25 cellular contexts compared by ENCODE assay signal in genomic region chr1:1022322-1023090, GRCh38. TPM values are rescaled to one million over a fixed set of nuclear protein-coding genes. Genes with fewer than 3 reads are reported as not detected.
DNase-seq lines count a peak whose midpoint lies in the region; ATAC-seq, FAIRE-seq and TF ChIP-seq lines count a peak whose summit lies in the region.
"Had no signal": no experiment of that assay in that cellular context is flagged by ENCODE, and none has a peak within 500 bp of the region (broad histone marks: within the 10 kb centered on the region; RNA-seq: fewer than 3 reads in every experiment).

No MANE protein-coding gene starts in this region.

- DNase-seq in HCT116 (ENCODE audit: low read depth, low spot score): no peak
- no peak for DNase-seq in K562 (ENCODE audit: extremely low read depth in 1 of 4, low spot score in 3 of 4)
- no peak for DNase-seq in mesendoderm
- DNase-seq in ascending aorta (ENCODE audit: low spot score in 2 of 2): no peak
- no peak for DNase-seq in cardiac septum (ENCODE audit: low spot score)
- DNase-seq in Karpas-422: no peak
- no peak for DNase-seq in Ammon's horn (ENCODE audit: low spot score)
- DNase-seq: activated CD4-positive, alpha-beta T cell treated with anti-CD3 and anti-CD28 coated beads for 1 hour; activated CD8-positive, alpha-beta memory T cell treated with anti-CD3 and anti-CD28 coated beads, Interleukin-2, amount 50 U/mL, for 4 hours; activated naive CD4-positive, alpha-beta T cell treated with anti-CD3 and anti-CD28 coated beads, Interleukin-2, amount 50 U/mL, for 16 hours; AML-193; foreskin melanocyte; Kasumi-1; NCI-H146; NCI-H510A treated with DMSO at 0.1 percent for 48 hours; nucleus accumbens; small intestine had no signal

- H4K20me1 ChIP-seq in BLaER1 (peaks cover 48% of the 10 kb centered on the region), HCT116 (ENCODE audit: insufficient read depth) (no peaks in the 10 kb centered on the region), K562 (replicated peaks; ENCODE audit: control insufficient read depth, insufficient read depth, low read length) (peaks cover 22% of the 10 kb centered on the region), Karpas-422 (ENCODE audit: insufficient read depth, low read depth, low read length) (peaks cover 20% of the 10 kb centered on the region; the same call in 1 of the 2 replicates)

- RAD21 ChIA-PET in HCT116 (lab: Charles Lee; ENCODE audit: low non-redundant PET in 1 of 2, low total read pairs in 2 of 2, uncharacterized antibody in 2 of 2, unreplicated experiment in 2 of 2): no interaction called here

- peaks cover 4% of the 10 kb centered on the region for H3K79me1 ChIP-seq in mesendoderm (ENCODE audit: low read length)

- peaks cover 12% of the 10 kb centered on the region for H3K9me1 ChIP-seq in K562 (ENCODE audit: control insufficient read depth, insufficient read depth, low read length)

- H3K4me2 ChIP-seq in BLaER1: peak overlapping the region; percentile 99
- peak overlapping the region; percentile 98 for H3K4me2 ChIP-seq in HCT116 (ENCODE audit: low read length)
- no peak overlapping the region for H3K4me2 ChIP-seq in K562 (ENCODE audit: insufficient read depth, low read length)
- no peak overlapping the region for H3K4me2 ChIP-seq in mesendoderm (ENCODE audit: low read length)
- H3K4me2 ChIP-seq in Karpas-422 (ENCODE audit: low read depth, low read length, poor library complexity, severe bottlenecking): no peak overlapping the region

- TF ChIP-seq POLR2A in HCT116 (IDR thresholded peaks at IDR 0.05; ENCODE audit: borderline replicate concordance, extremely low read depth, insufficient read depth, insufficient read length) (no peak), K562 (conservative IDR thresholded peaks at IDR 0.05) (no peak)

- intact Hi-C loops in HCT116 (cut with micrococcal nuclease): no loop called here
- intact Hi-C loops in K562 (cut with micrococcal nuclease): loop anchor here (5.0 kb wide), 1 partner anchor 40 kb away; no protein-coding TSS in a partner anchor
- intact Hi-C loops in ascending aorta (cut with DNase I): no loop called here
- intact Hi-C loops in cardiac septum (cut with DNase I): loop anchor here (5.0 kb wide), 1 partner anchor 95 kb away; the partner anchor contains the start of gene C1orf159

- in situ Hi-C loops in K562 (cut with MboI): no loop called here

- H3K4me3 ChIP-seq in BLaER1: peak overlapping the region; percentile 77
- H3K4me3 ChIP-seq in HCT116 (replicated peaks in 1 of 2; ENCODE audit: low read depth in 1 of 2, low read length in 2 of 2): no peak overlapping the region
- no peak overlapping the region for H3K4me3 ChIP-seq in K562
- H3K4me3 ChIP-seq in mesendoderm (ENCODE audit: low read length): no peak overlapping the region
- no peak overlapping the region for H3K4me3 ChIP-seq in ascending aorta
- no peak overlapping the region for H3K4me3 ChIP-seq in Karpas-422 (ENCODE audit: low read length)
- H3K4me3 ChIP-seq: cardiac muscle cell, HAP-1 had no signal

- peak overlapping the region; percentile 58; the same call in 1 of the 2 replicates for H3K27ac ChIP-seq in BLaER1
- H3K27ac ChIP-seq in HCT116 (ENCODE audit: low read depth, low read length): peak overlapping the region; percentile 87; the same call in 1 of the 2 replicates
- H3K27ac ChIP-seq in K562 (ENCODE audit: extremely low read depth, low read depth, low read length): no peak overlapping the region
- no peak overlapping the region for H3K27ac ChIP-seq in mesendoderm (ENCODE audit: low read depth, low read length)
- no peak overlapping the region for H3K27ac ChIP-seq in ascending aorta
- no peak overlapping the region for H3K27ac ChIP-seq in Karpas-422 (ENCODE audit: low read length)
- H3K27ac ChIP-seq: cardiac muscle cell had no signal

- H3K56ac ChIP-seq in mesendoderm (ENCODE audit: low read length): peak overlapping the region; percentile 25

- H3K9me2 ChIP-seq in HCT116 (ENCODE audit: insufficient read depth) (no peaks in the 10 kb centered on the region), Karpas-422 (replicated peaks; ENCODE audit: insufficient read depth, low read length) (no peaks in the 10 kb centered on the region)

- no peak overlapping the region for H2AK5ac ChIP-seq in mesendoderm (ENCODE audit: low read length)

- H3K4ac ChIP-seq in mesendoderm (ENCODE audit: low read depth, low read length): no peak overlapping the region

- no peak overlapping the region for H3K23ac ChIP-seq in mesendoderm (ENCODE audit: low read length)

- H3K4me1 ChIP-seq in BLaER1: peaks cover 72% of the 10 kb centered on the region
- peaks cover 38 to 59% of the 10 kb centered on the region in 2 experiments for H3K4me1 ChIP-seq in HCT116 (ENCODE audit: control insufficient read depth in 1 of 2, insufficient read depth in 2 of 2, low read length in 2 of 2)
- peaks cover 29 to 87% of the 10 kb centered on the region in 2 experiments for H3K4me1 ChIP-seq in K562 (replicated peaks in 1 of 2; ENCODE audit: control insufficient read depth in 2 of 2, insufficient read depth in 2 of 2, low read length in 2 of 2)
- peaks cover 8% of the 10 kb centered on the region for H3K4me1 ChIP-seq in mesendoderm (ENCODE audit: control insufficient read depth, low read depth, low read length)
- peaks cover 9 to 10% of the 10 kb centered on the region in 2 donors for H3K4me1 ChIP-seq in ascending aorta
- peaks cover 11% of the 10 kb centered on the region for H3K4me1 ChIP-seq in Karpas-422 (ENCODE audit: low read length)

- H3K9ac ChIP-seq in BLaER1 (peak overlapping the region; percentile 55; the same call in 1 of the 2 replicates), HCT116 (ENCODE audit: low read length) (no peak overlapping the region), K562 (ENCODE audit: insufficient read depth in 1 of 2, low read depth in 2 of 2, low read length in 2 of 2) (peak overlapping the region in 1 of 2 experiments; percentile 88; a peak in 2 of 4 replicates), mesendoderm (ENCODE audit: low read length) (no peak overlapping the region), Karpas-422 (ENCODE audit: low read length) (no peak overlapping the region)

- H2AFZ ChIP-seq in HCT116 (ENCODE audit: low read depth, low read length, poor library complexity, severe bottlenecking) (no peak overlapping the region), K562 (ENCODE audit: low read depth, low read length) (no peak overlapping the region), Karpas-422 (ENCODE audit: low read length) (no peak overlapping the region)

- no peak overlapping the region for H4K8ac ChIP-seq in mesendoderm (ENCODE audit: low read depth, low read length)

- H4K5ac ChIP-seq in mesendoderm (ENCODE audit: low read length): no peak overlapping the region

- peaks cover 5% of the 10 kb centered on the region; the same call in 1 of the 2 replicates for H3K36me3 ChIP-seq in BLaER1
- peaks cover 0 to 19% of the 10 kb centered on the region in 2 experiments; a peak in 2 of 4 replicates for H3K36me3 ChIP-seq in HCT116 (ENCODE audit: control insufficient read depth in 1 of 2, insufficient read depth in 2 of 2, low read length in 2 of 2)
- peaks cover 54% of the 10 kb centered on the region; the same call in 2 of the 3 replicates for H3K36me3 ChIP-seq in K562 (ENCODE audit: control insufficient read depth, insufficient read depth, low read length)
- H3K36me3 ChIP-seq in mesendoderm (ENCODE audit: control insufficient read depth, insufficient read depth, low read length): no peaks in the 10 kb centered on the region
- no peaks in the 10 kb centered on the region for H3K36me3 ChIP-seq in ascending aorta
- no peaks in the 10 kb centered on the region for H3K36me3 ChIP-seq in Karpas-422 (ENCODE audit: insufficient read depth, low read length)
- H3K36me3 ChIP-seq: cardiac muscle cell, upper lobe of left lung had no signal

- CTCF ChIA-PET in HCT116 (lab: Charles Lee): no interaction called here
- CTCF ChIA-PET in K562 (lab: Yijun Ruan, JAX; ENCODE audit: low intra/inter-chr PET ratio): no interaction called here

- no peak overlapping the region for H2BK120ac ChIP-seq in mesendoderm (ENCODE audit: low read depth, low read length)

- H3K9me3 ChIP-seq in BLaER1 (no peaks in the 10 kb centered on the region), HCT116 (ENCODE audit: control insufficient read depth in 1 of 2, insufficient read depth in 1 of 2, low read depth in 1 of 2, low read length in 2 of 2) (no peaks in the 10 kb centered on the region), K562 (replicated peaks; ENCODE audit: control insufficient read depth, insufficient read depth, low read depth, low read length) (no peaks in the 10 kb centered on the region), ascending aorta (no peaks in the 10 kb centered on the region), Karpas-422 (ENCODE audit: low read length) (no peaks in the 10 kb centered on the region)
- H3K9me3 ChIP-seq: HAP-1, upper lobe of left lung had no signal

- BruUV-seq in HCT116 (replicated peaks; lab: Mats Ljungman, UMichigan): no TSS peak
- BruUV-seq in K562 (replicated peaks; lab: Mats Ljungman, UMichigan): no TSS peak

- H2BK15ac ChIP-seq in mesendoderm (replicated peaks; ENCODE audit: low read depth): no peak overlapping the region

- TF ChIP-seq EP300 in K562 (IDR thresholded peaks at IDR 0.05; ENCODE audit: low read length): no peak

- FAIRE-seq in K562 (lab: Jason Lieb, UNC): no peak
- FAIRE-seq: small intestine had no signal

- TF ChIP-seq CTCF in HCT116 (IDR thresholded peaks at IDR 0.05 in 2 of 3, conservative IDR thresholded peaks at IDR 0.05 in 1 of 3; ENCODE audit: borderline replicate concordance in 1 of 3, insufficient read depth in 1 of 3, low read depth in 2 of 3, low read length in 2 of 3): no peak
- no peak for TF ChIP-seq CTCF in K562 (IDR thresholded peaks at IDR 0.05 in 2 of 3, conservative IDR thresholded peaks at IDR 0.05 in 1 of 3; ENCODE audit: insufficient read depth in 2 of 3, low read depth in 1 of 3, low read length in 3 of 3)
- TF ChIP-seq CTCF in ascending aorta (IDR thresholded peaks at IDR 0.05): no peak

- no peak for TF ChIP-seq RAD21 in HCT116 (IDR thresholded peaks at IDR 0.05; ENCODE audit: low read depth)
- TF ChIP-seq RAD21 in K562 (CRISPR knock-in tag; conservative IDR thresholded peaks at IDR 0.05 in 1 of 2, IDR thresholded peaks at IDR 0.05 in 1 of 2): no peak

- no peak overlapping the region for H3K18ac ChIP-seq in mesendoderm (ENCODE audit: low read length)

- POLR2A ChIA-PET in HCT116 (lab: Charles Lee): interaction anchor here (0.6 to 1.6 kb wide), 2 partner anchors 15 to 65 kb away, joined by 3 read pairs; no protein-coding TSS in a partner anchor
- POLR2A ChIA-PET in K562 (lab: Yijun Ruan, JAX): interaction anchor here (0.5 to 1.1 kb wide), 4 partner anchors 9 to 329 kb away, joined by 3 to 6 read pairs (median 4); partner anchors contain the start of gene ISG15

- no peak for ATAC-seq in HCT116
- no peak for ATAC-seq in K562
- ATAC-seq: stimulated activated memory B cell treated with anti-CD40 and anti-IgM and Interleukin-4, amounts not matched to agents 10 μg/mL and 1 μg/mL and 100 μg/mL, for 72 hours had no signal

- H2BK5ac ChIP-seq in mesendoderm (ENCODE audit: low read length): no peak overlapping the region

- H3K79me2 ChIP-seq in HCT116 (ENCODE audit: insufficient read depth, low read length) (peaks cover 68% of the 10 kb centered on the region), K562 (ENCODE audit: control insufficient read depth, insufficient read depth, low read length) (peaks cover 40% of the 10 kb centered on the region), mesendoderm (ENCODE audit: control insufficient read depth, insufficient read depth, low read length) (no peaks in the 10 kb centered on the region), Karpas-422 (ENCODE audit: low read length) (no peaks in the 10 kb centered on the region)

- H3K27me3 ChIP-seq in BLaER1: peaks cover 9% of the 10 kb centered on the region
- H3K27me3 ChIP-seq in HCT116 (ENCODE audit: insufficient read depth, low read length): no peaks in the 10 kb centered on the region
- no peaks in the 10 kb centered on the region for H3K27me3 ChIP-seq in K562 (ENCODE audit: control insufficient read depth in 2 of 2, insufficient read depth in 2 of 2, low read length in 2 of 2)
- no peaks in the 10 kb centered on the region for H3K27me3 ChIP-seq in mesendoderm (ENCODE audit: insufficient read depth, low read length, poor library complexity)
- no peaks in the 10 kb centered on the region for H3K27me3 ChIP-seq in ascending aorta
- no peaks in the 10 kb centered on the region for H3K27me3 ChIP-seq in Karpas-422 (ENCODE audit: low read length)
- H3K27me3 ChIP-seq: cardiac muscle cell had no signal

- WGBS in K562 (ENCODE audit: insufficient coverage, low coverage, missing lambda C conversion rate): 85% methylated on average over 23 of the region's 29 CpGs
- no CpG with 5 or more reads among the region's 29 CpGs for WGBS in mesendoderm (ENCODE audit: extremely low coverage, insufficient coverage, low lambda C conversion rate)

RNA-seq across cellular contexts. Expression of gene AGRN, which starts 2.6 kb away (rescaled TPM):
- total RNA-seq in HCT116 (2021; ENCODE audit: unreplicated experiment) (134 TPM), K562 (2014; rRNA removed) (29.5 and 37.2 TPM in 2 replicates), K562 (2014; rRNA removed; fragmentation: Illumina TruSeq; extraction: Trizol) (4.5 and 4.9 TPM in 2 replicates), K562 (2015; rRNA removed; fragmentation: Illumina TruSeq; extraction: Trizol) (12.0 and 13.2 TPM in 2 replicates), K562 (2021) (89.7 and 111 TPM in 2 replicates), ascending aorta (109 TPM), cardiac septum (27.0 TPM)
- polyA plus RNA-seq in HCT116 (2012): 71.3 and 82.2 TPM in 2 replicates
- 268 and 576 TPM in 2 replicates for total RNA-seq in K562 (2011; cell fraction: chromatin; rRNA removed; ENCODE audit: low replicate concordance)
- total RNA-seq in K562 (2011; cell fraction: nucleolus; rRNA removed): 387 and 414 TPM in 2 replicates
- total RNA-seq in K562 (2011; cell fraction: nucleoplasm; rRNA removed): 326 and 377 TPM in 2 replicates
- polyA plus RNA-seq in K562 (2011; rRNA removed) (18.1 and 39.0 TPM in 2 replicates), K562 (2014; fragmentation: Illumina TruSeq; extraction: Trizol) (19.2 and 34.8 TPM in 2 replicates), K562 (2014; fragmentation: Nextera tagmentation; extraction: Ambion mirVana) (under 1 TPM; 0.04 to 0.06 TPM), K562 (2014; rRNA removed) (49.3 and 67.7 TPM in 2 replicates)
- 28.0 and 43.3 TPM in 2 replicates for polyA plus RNA-seq in K562 (2011; cell fraction: cytosol; rRNA removed)
- 483 and 499 TPM in 2 replicates for polyA plus RNA-seq in K562 (2011; cell fraction: nucleus; rRNA removed)
- 66.2 and 73.2 TPM in 2 replicates for polyA plus RNA-seq in K562 (2012)
- 12.6 and 21.4 TPM in 2 replicates for polyA minus RNA-seq in K562 (2011; rRNA and poly(A)+ RNA removed)
- 33.4 and 47.6 TPM in 2 replicates for polyA minus RNA-seq in K562 (2011; cell fraction: cytosol; rRNA and poly(A)+ RNA removed)
- polyA minus RNA-seq in K562 (2011; cell fraction: nucleus; rRNA and poly(A)+ RNA removed): 68.5 and 80.0 TPM in 2 replicates
- polyA plus RNA-seq in mesendoderm (2013, experiment 1 of 2): 26.7 TPM
- polyA plus RNA-seq in mesendoderm (2013, experiment 2 of 2): 26.6 TPM
- total RNA-seq in Karpas-422 (2014; rRNA removed; shearing (Covaris generic); ENCODE audit: low replicate concordance): 2.4 and 8.4 TPM in 2 replicates

RNA-seq across cellular contexts. Expression of gene ISG15, which starts 9.2 kb away (rescaled TPM):
- 140 TPM for total RNA-seq in HCT116 (2021; ENCODE audit: unreplicated experiment)
- polyA plus RNA-seq in HCT116 (2012): 209 and 352 TPM in 2 replicates
- total RNA-seq in K562 (2011; cell fraction: chromatin; rRNA removed; ENCODE audit: low replicate concordance): 2.7 and 7.4 TPM in 2 replicates
- total RNA-seq in K562 (2011; cell fraction: nucleolus; rRNA removed): 13.3 and 15.0 TPM in 2 replicates
- 6.9 and 9.5 TPM in 2 replicates for total RNA-seq in K562 (2011; cell fraction: nucleoplasm; rRNA removed)
- total RNA-seq in K562 (2014; rRNA removed): 58.3 and 70.7 TPM in 2 replicates
- 0.40 and 0.54 TPM in 2 replicates for total RNA-seq in K562 (2014; rRNA removed; fragmentation: Illumina TruSeq; extraction: Trizol)
- 10.8 and 11.6 TPM in 2 replicates for total RNA-seq in K562 (2015; rRNA removed; fragmentation: Illumina TruSeq; extraction: Trizol)
- 31.1 and 32.5 TPM in 2 replicates for total RNA-seq in K562 (2021)
- 14.5 and 15.7 TPM in 2 replicates for polyA plus RNA-seq in K562 (2011; rRNA removed)
- 26.4 and 90.5 TPM in 2 replicates for polyA plus RNA-seq in K562 (2011; cell fraction: cytosol; rRNA removed)
- 11.7 and 19.4 TPM in 2 replicates for polyA plus RNA-seq in K562 (2011; cell fraction: nucleus; rRNA removed)
- 26.7 and 43.1 TPM in 2 replicates for polyA plus RNA-seq in K562 (2012)
- polyA plus RNA-seq in K562 (2014; fragmentation: Illumina TruSeq; extraction: Trizol): 2.6 and 12.8 TPM in 2 replicates
- 10 to 100 TPM in 1 of 2 experiments, 1 to 10 TPM in 1; 7.2 to 12.2 TPM for polyA plus RNA-seq in K562 (2014; fragmentation: Nextera tagmentation; extraction: Ambion mirVana)
- 50.8 and 56.1 TPM in 2 replicates for polyA plus RNA-seq in K562 (2014; rRNA removed)
- 1.9 and 3.6 TPM in 2 replicates for polyA minus RNA-seq in K562 (2011; rRNA and poly(A)+ RNA removed)
- polyA minus RNA-seq in K562 (2011; cell fraction: cytosol; rRNA and poly(A)+ RNA removed): 6.9 and 7.5 TPM in 2 replicates
- 1.9 and 5.0 TPM in 2 replicates for polyA minus RNA-seq in K562 (2011; cell fraction: nucleus; rRNA and poly(A)+ RNA removed)
- polyA plus RNA-seq in mesendoderm (2013, experiment 1 of 2): 13.2 TPM
- 12.9 TPM for polyA plus RNA-seq in mesendoderm (2013, experiment 2 of 2)
- 125 TPM for total RNA-seq in ascending aorta
- total RNA-seq in cardiac septum: 18.2 TPM
- 102 and 127 TPM in 2 replicates for total RNA-seq in Karpas-422 (2014; rRNA removed; shearing (Covaris generic); ENCODE audit: low replicate concordance)

RNA-seq across cellular contexts. Expression of gene HES4, which starts 22.6 kb away (rescaled TPM):
- total RNA-seq in HCT116 (2021; ENCODE audit: unreplicated experiment) (145 TPM), K562 (2014; rRNA removed) (41.4 and 49.2 TPM in 2 replicates), K562 (2014; rRNA removed; fragmentation: Illumina TruSeq; extraction: Trizol) (0.25 TPM in 1 of 2 replicates, not detected in the other), K562 (2015; rRNA removed; fragmentation: Illumina TruSeq; extraction: Trizol) (1.9 TPM in 2 replicates), K562 (2021) (40.5 and 44.3 TPM in 2 replicates), ascending aorta (285 TPM), cardiac septum (56.5 TPM)
- 88.1 and 110 TPM in 2 replicates for polyA plus RNA-seq in HCT116 (2012)
- 5.7 and 23.9 TPM in 2 replicates for total RNA-seq in K562 (2011; cell fraction: chromatin; rRNA removed; ENCODE audit: low replicate concordance)
- total RNA-seq in K562 (2011; cell fraction: nucleolus; rRNA removed): 54.5 and 57.7 TPM in 2 replicates
- total RNA-seq in K562 (2011; cell fraction: nucleoplasm; rRNA removed): 14.9 and 19.0 TPM in 2 replicates
- polyA plus RNA-seq in K562 (2011; rRNA removed) (5.3 and 10.4 TPM in 2 replicates), K562 (2014; fragmentation: Illumina TruSeq; extraction: Trizol) (0.21 and 0.61 TPM in 2 replicates), K562 (2014; fragmentation: Nextera tagmentation; extraction: Ambion mirVana) (not detected), K562 (2014; rRNA removed) (33.7 and 43.7 TPM in 2 replicates)
- polyA plus RNA-seq in K562 (2011; cell fraction: cytosol; rRNA removed): 18.6 and 66.9 TPM in 2 replicates
- 86.7 and 173 TPM in 2 replicates for polyA plus RNA-seq in K562 (2011; cell fraction: nucleus; rRNA removed)
- polyA plus RNA-seq in K562 (2012): 8.3 and 15.7 TPM in 2 replicates
- polyA minus RNA-seq in K562 (2011; rRNA and poly(A)+ RNA removed): 0.21 TPM in 1 of 2 replicates, not detected in the other
- polyA minus RNA-seq in K562 (2011; cell fraction: cytosol; rRNA and poly(A)+ RNA removed): 3.6 and 11.6 TPM in 2 replicates
- 7.2 and 11.6 TPM in 2 replicates for polyA minus RNA-seq in K562 (2011; cell fraction: nucleus; rRNA and poly(A)+ RNA removed)
- 0.27 TPM for polyA plus RNA-seq in mesendoderm (2013, experiment 1 of 2)
- polyA plus RNA-seq in mesendoderm (2013, experiment 2 of 2): 0.34 TPM
- not detected in 2 replicates for total RNA-seq in Karpas-422 (2014; rRNA removed; shearing (Covaris generic); ENCODE audit: low replicate concordance)

RNA-seq across cellular contexts. Expression of gene PERM1, which starts 40.6 kb away (rescaled TPM):
- total RNA-seq in HCT116 (2021; ENCODE audit: unreplicated experiment) (0.39 TPM), K562 (2014; rRNA removed) (not detected in 2 replicates), K562 (2014; rRNA removed; fragmentation: Illumina TruSeq; extraction: Trizol) (not detected in 2 replicates), K562 (2015; rRNA removed; fragmentation: Illumina TruSeq; extraction: Trizol) (not detected in 2 replicates), K562 (2021) (not detected in 2 replicates), ascending aorta (not detected), cardiac septum (50.1 TPM)
- 2.6 and 3.8 TPM in 2 replicates for polyA plus RNA-seq in HCT116 (2012)
- total RNA-seq in K562 (2011; cell fraction: chromatin; rRNA removed; ENCODE audit: low replicate concordance): 0.30 and 1.0 TPM in 2 replicates
- total RNA-seq in K562 (2011; cell fraction: nucleolus; rRNA removed): 0.39 and 0.67 TPM in 2 replicates
- 0.23 and 0.29 TPM in 2 replicates for total RNA-seq in K562 (2011; cell fraction: nucleoplasm; rRNA removed)
- polyA plus RNA-seq in K562 (2011; rRNA removed) (0.04 TPM in 1 of 2 replicates, not detected in the other), K562 (2014; fragmentation: Illumina TruSeq; extraction: Trizol) (not detected in 2 replicates), K562 (2014; fragmentation: Nextera tagmentation; extraction: Ambion mirVana) (not detected), K562 (2014; rRNA removed) (not detected in 2 replicates)
- polyA plus RNA-seq in K562 (2011; cell fraction: cytosol; rRNA removed): 0.06 TPM in 1 of 2 replicates, not detected in the other
- 0.18 and 0.25 TPM in 2 replicates for polyA plus RNA-seq in K562 (2011; cell fraction: nucleus; rRNA removed)
- 0.46 and 0.48 TPM in 2 replicates for polyA plus RNA-seq in K562 (2012)
- not detected in 2 replicates for polyA minus RNA-seq in K562 (2011; rRNA and poly(A)+ RNA removed)
- not detected in 2 replicates for polyA minus RNA-seq in K562 (2011; cell fraction: cytosol; rRNA and poly(A)+ RNA removed)
- polyA minus RNA-seq in K562 (2011; cell fraction: nucleus; rRNA and poly(A)+ RNA removed): 0.33 TPM in 1 of 2 replicates, not detected in the other
- not detected for polyA plus RNA-seq in mesendoderm (2013, experiment 1 of 2)
- not detected for polyA plus RNA-seq in mesendoderm (2013, experiment 2 of 2)
- not detected in 2 replicates for total RNA-seq in Karpas-422 (2014; rRNA removed; shearing (Covaris generic); ENCODE audit: low replicate concordance)
- total RNA-seq: Daoy; lung microvascular endothelial cell; T-helper 1 cell treated with Interleukin-12 subunit alpha and Interleukin-12 subunit beta and Interleukin-4 antibody, amounts not matched to agents 30 ng/mL and 1 ng/mL, for 36 hours had no signal

RNA-seq across cellular contexts. Expression of gene RNF223, which starts 51.6 kb away (rescaled TPM):
- total RNA-seq in HCT116 (2021; ENCODE audit: unreplicated experiment): 6.3 TPM
- polyA plus RNA-seq in HCT116 (2012): 8.6 and 8.7 TPM in 2 replicates
- total RNA-seq in K562 (2011; cell fraction: chromatin; rRNA removed; ENCODE audit: low replicate concordance): 0.35 TPM in 1 of 2 replicates, not detected in the other
- total RNA-seq in K562 (2011; cell fraction: nucleolus; rRNA removed): 0.17 TPM in 1 of 2 replicates, not detected in the other
- not detected in 2 replicates for total RNA-seq in K562 (2011; cell fraction: nucleoplasm; rRNA removed)
- 0.32 TPM in 1 of 2 replicates, not detected in the other for total RNA-seq in K562 (2014; rRNA removed)
- total RNA-seq in K562 (2014; rRNA removed; fragmentation: Illumina TruSeq; extraction: Trizol): not detected in 2 replicates
- not detected in 2 replicates for total RNA-seq in K562 (2015; rRNA removed; fragmentation: Illumina TruSeq; extraction: Trizol)
- total RNA-seq in K562 (2021): not detected in 2 replicates
- 0.04 TPM in 2 replicates for polyA plus RNA-seq in K562 (2011; rRNA removed)
- polyA plus RNA-seq in K562 (2011; cell fraction: cytosol; rRNA removed): 0.04 and 0.06 TPM in 2 replicates
- 0.06 and 0.07 TPM in 2 replicates for polyA plus RNA-seq in K562 (2011; cell fraction: nucleus; rRNA removed)
- 0.04 and 0.11 TPM in 2 replicates for polyA plus RNA-seq in K562 (2012)
- not detected in 2 replicates for polyA plus RNA-seq in K562 (2014; fragmentation: Illumina TruSeq; extraction: Trizol)
- polyA plus RNA-seq in K562 (2014; fragmentation: Nextera tagmentation; extraction: Ambion mirVana): not detected
- polyA plus RNA-seq in K562 (2014; rRNA removed): not detected in 2 replicates
- polyA minus RNA-seq in K562 (2011; rRNA and poly(A)+ RNA removed): not detected in 2 replicates
- polyA minus RNA-seq in K562 (2011; cell fraction: cytosol; rRNA and poly(A)+ RNA removed): not detected in 2 replicates
- 0.13 and 0.22 TPM in 2 replicates for polyA minus RNA-seq in K562 (2011; cell fraction: nucleus; rRNA and poly(A)+ RNA removed)
- not detected for polyA plus RNA-seq in mesendoderm (2013, experiment 1 of 2)
- polyA plus RNA-seq in mesendoderm (2013, experiment 2 of 2): not detected
- total RNA-seq in ascending aorta: not detected
- total RNA-seq in cardiac septum: not detected
- total RNA-seq in Karpas-422 (2014; rRNA removed; shearing (Covaris generic); ENCODE audit: low replicate concordance): not detected in 2 replicates
- total RNA-seq: Daoy; lung microvascular endothelial cell; T-helper 1 cell treated with Interleukin-12 subunit alpha and Interleukin-12 subunit beta and Interleukin-4 antibody, amounts not matched to agents 30 ng/mL and 1 ng/mL, for 36 hours had no signal
- polyA plus RNA-seq: cardiac muscle cell had no signal

Comparison
In these comparisons a context has a peak if more than half of its experiments do, and no peak if none do; other contexts are left out.
1. H3K27ac ChIP-seq: peak in BLaER1 (single experiment) and HCT116 (single experiment); none in K562 (single experiment), mesendoderm (single experiment), ascending aorta (0 of 2) and Karpas-422 (single experiment).
2. H3K4me2 ChIP-seq: peak in BLaER1 (single experiment) and HCT116 (single experiment); none in K562 (single experiment), mesendoderm (single experiment) and Karpas-422 (single experiment).
3. intact Hi-C loops: an anchor here in K562 (5.0 kb wide) and cardiac septum (5.0 kb wide); none called in HCT116 and ascending aorta.